In genomic region chr2:148817210-148817708, GRCh38 we compare ENCODE assay signal across 7 cellular contexts. TPM values are rescaled to one million over a fixed set of nuclear protein-coding genes. Genes with fewer than 3 reads are reported as not detected.
DNase-seq lines count a peak whose midpoint lies in the region; ATAC-seq and TF ChIP-seq lines count a peak whose summit lies in the region.

No MANE protein-coding gene starts in this region.

- no peak overlapping the region for H3T11ph ChIP-seq in H9 (ENCODE audit: low read length)

- H3K56ac ChIP-seq in H9 (ENCODE audit: insufficient read length, low read depth, low read length): no peak overlapping the region

- TF ChIP-seq CTCF in H9 (conservative IDR thresholded peaks at IDR 0.05) (no peak), PC-3 (conservative IDR thresholded peaks at IDR 0.05; ENCODE audit: low read depth, low read length) (no peak), fibroblast of pulmonary artery (IDR thresholded peaks at IDR 0.05; ENCODE audit: low read length, missing control alignments) (no peak)

- H4K5ac ChIP-seq in H9 (ENCODE audit: insufficient read length, low read depth, low read length): no peak overlapping the region

- H3K27me3 ChIP-seq in H9 (ENCODE audit: insufficient read depth, low read length): no peaks in the 10 kb centered on the region
- H3K27me3 ChIP-seq in PC-3 (ENCODE audit: low read length): no peaks in the 10 kb centered on the region

- no peak overlapping the region for H3K4ac ChIP-seq in H9 (ENCODE audit: low read depth, low read length)

- ATAC-seq in PC-3: no peak
- no peak for ATAC-seq in HG02852 (IDR thresholded peaks at IDR 0.05; ENCODE audit: unreplicated experiment)

- H3K4me3 Mint-ChIP-seq in H9: peak overlapping the region in 1 of 2 experiments; percentile 43; a peak in 1 of 5 replicates

- H2AFZ ChIP-seq in H9 (ENCODE audit: low read length) (no peak overlapping the region), PC-3 (ENCODE audit: low read length) (peak overlapping the region; percentile 63)

- H4K91ac ChIP-seq in H9 (ENCODE audit: insufficient read length, low read depth, low read length): no peak overlapping the region

- CTCF ChIA-PET in PC-3 (lab: Charles Lee): no interaction called here

- H3K9me3 ChIP-seq in H9 (ENCODE audit: control insufficient read depth, low read depth, low read length) (no peaks in the 10 kb centered on the region), PC-3 (ENCODE audit: low read length) (no peaks in the 10 kb centered on the region)

- H3K23ac ChIP-seq in H9 (ENCODE audit: insufficient read length, low read depth, low read length): no peak overlapping the region

- H3K36me3 Mint-ChIP-seq in H9 (ENCODE audit: insufficient read depth in 1 of 3, low read depth in 3 of 3): no peaks in the 10 kb centered on the region

- H3K23me2 ChIP-seq in H9 (ENCODE audit: insufficient read length, low read depth, low read length, poor library complexity, severe bottlenecking): no peaks in the 10 kb centered on the region

- H3K4me3 ChIP-seq in PC-3 (ENCODE audit: low read length) (no peak overlapping the region), fibroblast of pulmonary artery (replicated peaks; ENCODE audit: low read depth, low read length) (no peak overlapping the region)

- POLR2A ChIA-PET in PC-3 (lab: Charles Lee; ENCODE audit: unreplicated experiment): no interaction called here

- 0 out of 2 replicates have a peak overlapping the region, but pooled peaks have one; percentile 14 for H3K14ac ChIP-seq in H9 (ENCODE audit: insufficient read depth, low read length)

- peaks cover 54 to 58% of the 10 kb centered on the region in 2 experiments for H3K4me1 Mint-ChIP-seq in H9

- no peak overlapping the region for H4K8ac ChIP-seq in H9 (replicated peaks; ENCODE audit: insufficient read length, low read depth, low read length)

- no peak overlapping the region for H2BK12ac ChIP-seq in H9 (ENCODE audit: insufficient read length, low read depth, low read length)

- no peaks in the 10 kb centered on the region for H4K20me1 ChIP-seq in H9 (ENCODE audit: control insufficient read depth, insufficient read depth, insufficient read length)
- no peaks in the 10 kb centered on the region for H4K20me1 ChIP-seq in PC-3 (ENCODE audit: low read length)

- no peaks in the 10 kb centered on the region for H3K79me1 ChIP-seq in H9 (ENCODE audit: insufficient read depth, low read depth, low read length, poor library complexity, severe bottlenecking)

- H2AK5ac ChIP-seq in H9 (ENCODE audit: insufficient read length, low read length): no peak overlapping the region

- H3F3A ChIP-seq in PC-3 (ENCODE audit: low read length, unreplicated experiment): no peaks in the 10 kb centered on the region

- no peak overlapping the region for H3K18ac ChIP-seq in H9 (ENCODE audit: insufficient read length, low read depth, low read length)

- H3K9ac ChIP-seq in H9 (ENCODE audit: extremely low read depth, insufficient read length, low read length): no peak overlapping the region
- no peak overlapping the region for H3K9ac ChIP-seq in PC-3 (ENCODE audit: low read length)

- DNase-seq in H9: no peak
- no peak for DNase-seq in PC-3
- DNase-seq in fibroblast of pulmonary artery (ENCODE audit: low read depth): peak; percentile 35
- DNase-seq in putamen (ENCODE audit: low spot score): peak; percentile 63
- no peak for DNase-seq in HPDE6-E6E7 (ENCODE audit: extremely low spot score)
- no peak for DNase-seq in NCI-H2171 treated with DMSO at 0.1 percent for 48 hours (lab: John Stamatoyannopoulos, UW)

- no peak overlapping the region for H3K27ac ChIP-seq in H9 (ENCODE audit: insufficient read length, low read depth, low read length)
- H3K27ac ChIP-seq in PC-3 (ENCODE audit: low read length): no peak overlapping the region

- H3K36me3 ChIP-seq in PC-3 (ENCODE audit: low read depth, low read length): no peaks in the 10 kb centered on the region

- no CpG with 5 or more reads among the region's 8 CpGs for WGBS in H9 (ENCODE audit: extremely low coverage, insufficient read length, low lambda C conversion rate)

- H3K27ac Mint-ChIP-seq in H9: no peak overlapping the region; a peak in 1 of 7 replicates

- no peaks in the 10 kb centered on the region for H3K9me2 ChIP-seq in PC-3 (replicated peaks; ENCODE audit: low read length)

- H3K4me2 ChIP-seq in H9 (ENCODE audit: insufficient read depth, insufficient read length, low read length) (no peak overlapping the region), PC-3 (ENCODE audit: low read length) (peak overlapping the region; percentile 68)

- H3K4me1 ChIP-seq in H9 (ENCODE audit: insufficient read depth, low read length) (peaks cover 18% of the 10 kb centered on the region; the same call in 1 of the 2 replicates), PC-3 (ENCODE audit: insufficient read depth, low read length) (peaks cover 38% of the 10 kb centered on the region)

- intact Hi-C loops in PC-3 (cut with micrococcal nuclease): no loop called here

- H2BK120ac ChIP-seq in H9 (ENCODE audit: low read depth, low read length, poor library complexity, severe bottlenecking): no peak overlapping the region

- no TSS peak for BruUV-seq in PC-3 (replicated peaks; lab: Mats Ljungman, UMichigan)

- H3K79me2 ChIP-seq in H9 (ENCODE audit: insufficient read depth, low read length) (no peaks in the 10 kb centered on the region), PC-3 (ENCODE audit: low read length) (no peaks in the 10 kb centered on the region)

- no peak overlapping the region for H2BK5ac ChIP-seq in H9 (ENCODE audit: insufficient read length, low read length)

- no peak overlapping the region for H2BK20ac ChIP-seq in H9 (ENCODE audit: low read depth, low read length, poor library complexity, severe bottlenecking)

- H3K9me3 Mint-ChIP-seq in H9: no peaks in the 10 kb centered on the region; a peak in 1 of 5 replicates

- no peak overlapping the region for H2BK15ac ChIP-seq in H9 (ENCODE audit: low read depth, low read length)

- H3K27me3 Mint-ChIP-seq in H9 (ENCODE audit: low read depth): no peaks in the 10 kb centered on the region; the same call in 1 of the 2 replicates

RNA-seq across cellular contexts. Expression of gene KIF5C, which starts 57.8 kb away (rescaled TPM):
- total RNA-seq in H9 (2021) (52.9 TPM in 2 replicates), PC-3 (2014; rRNA removed) (4.0 and 7.3 TPM in 2 replicates)

Comparison
In these comparisons a context has a peak if more than half of its experiments do, and no peak if none do; other contexts are left out.
1. DNase-seq: peak in fibroblast of pulmonary artery (single experiment) and putamen (single experiment); none in H9 (single experiment), PC-3 (single experiment), HPDE6-E6E7 (single experiment) and NCI-H2171 treated with DMSO at 0.1 percent for 48 hours (single experiment).